Comparison of ENCODE assay signal across 1 cellular context in the genomic region with DNA sequence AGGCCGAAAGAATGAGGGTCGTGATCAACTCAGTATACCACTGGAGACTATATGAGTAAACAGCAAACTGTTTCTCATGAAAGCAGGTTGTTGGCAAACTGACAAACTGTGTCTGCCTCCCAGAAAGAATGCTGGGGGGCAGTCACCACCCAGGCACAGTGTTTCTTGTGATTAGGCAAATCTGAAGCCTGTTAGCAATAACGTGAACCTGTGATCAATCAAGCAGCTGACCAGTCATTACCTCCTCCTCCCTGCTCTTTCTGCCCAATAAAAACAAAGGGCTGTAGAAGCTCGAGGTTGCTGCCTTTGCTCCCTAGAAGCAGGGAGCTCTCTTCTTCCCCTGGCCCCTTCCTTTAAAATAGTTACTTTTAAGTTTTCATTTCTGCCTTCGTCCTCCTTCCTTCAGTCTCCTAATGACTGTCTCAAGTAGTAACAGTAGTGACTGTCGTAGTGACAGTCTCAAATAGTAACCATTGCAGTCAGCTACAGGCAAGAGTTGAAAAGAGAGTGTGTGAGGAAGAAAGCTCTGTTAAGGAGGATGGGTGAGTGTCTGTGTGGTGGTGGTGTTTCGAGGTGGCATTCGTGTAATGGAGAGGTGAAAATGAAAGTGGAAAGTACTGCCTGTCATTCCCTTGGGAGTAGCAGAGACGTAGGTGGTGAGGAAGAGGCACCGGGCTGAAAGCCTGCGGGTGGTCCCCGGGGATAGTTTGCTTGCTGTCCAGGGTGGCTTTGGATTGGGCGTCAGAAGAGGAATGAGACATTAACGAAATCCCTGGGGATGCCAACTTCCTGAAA.
TF ChIP-seq lines count a peak whose summit lies in the region.

No MANE protein-coding gene starts in this region.

TF ChIP-seq in H1, 55 proteins besides CTCF, POLR2A, EP300 and RAD21 (continued from another document):
- TF ChIP-seq, protein P1, sequence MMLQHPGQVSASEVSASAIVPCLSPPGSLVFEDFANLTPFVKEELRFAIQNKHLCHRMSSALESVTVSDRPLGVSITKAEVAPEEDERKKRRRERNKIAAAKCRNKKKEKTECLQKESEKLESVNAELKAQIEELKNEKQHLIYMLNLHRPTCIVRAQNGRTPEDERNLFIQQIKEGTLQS (IDR thresholded peaks at IDR 0.05; ENCODE audit: insufficient read depth, low read depth, low read length) = no peak
- TF ChIP-seq PHF8 (conservative IDR thresholded peaks at IDR 0.05; ENCODE audit: low read depth, low read length) (no peak), TBP (IDR thresholded peaks at IDR 0.05; ENCODE audit: low read depth, low read length) (no peak), TCF12 (IDR thresholded peaks at IDR 0.05; ENCODE audit: low read depth, low read length) (no peak), CHD1 (IDR thresholded peaks at IDR 0.05; ENCODE audit: low read depth, low read length) (no peak), BCL11A (IDR thresholded peaks at IDR 0.05; ENCODE audit: low read depth in 2 of 2, low read length in 2 of 2) (no peak), ZNF274 (IDR thresholded peaks at IDR 0.05; ENCODE audit: borderline replicate concordance, extremely low read depth, low read length) (no peak), SRF (IDR thresholded peaks at IDR 0.05; ENCODE audit: low read depth, low read length) (no peak), SIX5 (IDR thresholded peaks at IDR 0.05; ENCODE audit: low read depth, low read length) (no peak), SIN3A (conservative IDR thresholded peaks at IDR 0.05 in 1 of 2, IDR thresholded peaks at IDR 0.05 in 1 of 2; ENCODE audit: low read depth in 1 of 2, low read length in 2 of 2) (no peak), KDM4A (IDR thresholded peaks at IDR 0.05; ENCODE audit: low read depth, low read length, severe bottlenecking) (no peak), EZH2 (IDR thresholded peaks at IDR 0.05; ENCODE audit: low read depth, low read length, severe bottlenecking) (no peak), KDM5A (IDR thresholded peaks at IDR 0.05; ENCODE audit: low read length) (no peak), SIRT6 (IDR thresholded peaks at IDR 0.05; ENCODE audit: low read length) (no peak)
